28 cellular contexts compared by ENCODE assay signal in genomic region chr17:64256913-64257807, GRCh38. TPM values are rescaled to one million over a fixed set of nuclear protein-coding genes. Genes with fewer than 3 reads are reported as not detected.
DNase-seq lines count a peak whose midpoint lies in the region; ATAC-seq, FAIRE-seq and TF ChIP-seq lines count a peak whose summit lies in the region.
"Had no signal": no experiment of that assay in that cellular context is flagged by ENCODE, and none has a peak within 500 bp of the region (broad histone marks: within the 10 kb centered on the region; RNA-seq: fewer than 3 reads in every experiment).

No MANE protein-coding gene starts in this region.

- peak overlapping the region; percentile 14 for H3K4me3 Mint-ChIP-seq in astrocyte (ENCODE audit: unreplicated experiment)
- H3K4me3 Mint-ChIP-seq in type B pancreatic cell = peak overlapping the region; percentile 0
- no peak overlapping the region for H3K4me3 Mint-ChIP-seq in activated T-helper 17 cell treated with anti-CD3 and anti-CD28 coated beads, Interleukin-2, amount 50 U/mL, for 72 hours
- H3K4me3 Mint-ChIP-seq: activated CD4-positive, alpha-beta T cell treated with anti-CD3 and anti-CD28 coated beads, Interleukin-2, amount 10 ng/mL, durations not matched to agents 24 days and 14 days; CD8-positive, alpha-beta memory T cell; H9; naive B cell had no signal

- H3K9me3 ChIP-seq in astrocyte (ENCODE audit: insufficient read depth, low read depth, low read length) (no peaks in the 10 kb centered on the region), keratinocyte (ENCODE audit: control insufficient read depth, low read depth, low read length) (no peaks in the 10 kb centered on the region), tibial artery (no peaks in the 10 kb centered on the region)
- H3K9me3 ChIP-seq: upper lobe of left lung had no signal

- intact Hi-C loops in tibial artery (cut with DNase I; ENCODE audit: low total_unique reads) = no loop called here

- DNase-seq in M059J (ENCODE audit: low read depth) = peak; percentile 20
- DNase-seq in astrocyte (ENCODE audit: low read depth) = peak; percentile 67
- no peak for DNase-seq in keratinocyte (ENCODE audit: low read depth, low spot score)
- DNase-seq in type B pancreatic cell (ENCODE audit: extremely low spot score, unreplicated experiment) = no peak
- no peak for DNase-seq in tibial artery
- DNase-seq: activated CD4-positive, alpha-beta T cell treated with anti-CD3 and anti-CD28 coated beads, Interleukin-2, amount 10 ng/mL, durations not matched to agents 24 days and 14 days; AML-193; CD8-positive, alpha-beta memory T cell; cortex of kidney; DMS79 treated with DMSO at 0.1 percent for 48 hours; H9; hippocampal formation; naive B cell; NCI-H1417; NCI-H2107; NCI-H526 treated with DMSO at 0.1 percent for 48 hours; SHP77; stimulated activated CD4-positive, alpha-beta T cell treated with anti-CD3 and anti-CD28 coated beads, Interleukin-1b, Interleukin-23, amount 100 ng/mL, for 48 hours; stimulated activated naive CD4-positive, alpha-beta T cell; upper lobe of left lung had no signal

- H2AFZ ChIP-seq in astrocyte (ENCODE audit: low read depth, low read length) = no peak overlapping the region
- H2AFZ ChIP-seq in keratinocyte (ENCODE audit: control insufficient read depth, low read length) = no peak overlapping the region

- H3K4me2 ChIP-seq in astrocyte (ENCODE audit: low read length) (peak overlapping the region; percentile 30), keratinocyte (ENCODE audit: control insufficient read depth, extremely low read depth, insufficient read depth, low read depth, low read length) (peak overlapping the region; percentile 3)

- H3K9me3 Mint-ChIP-seq in astrocyte (ENCODE audit: unreplicated experiment) (no peaks in the 10 kb centered on the region), type B pancreatic cell (no peaks in the 10 kb centered on the region)
- H3K9me3 Mint-ChIP-seq in activated T-helper 17 cell treated with anti-CD3 and anti-CD28 coated beads, Interleukin-2, amount 50 U/mL, for 72 hours = no peaks in the 10 kb centered on the region
- H3K9me3 Mint-ChIP-seq: activated CD4-positive, alpha-beta T cell treated with anti-CD3 and anti-CD28 coated beads, Interleukin-2, amount 10 ng/mL, durations not matched to agents 24 days and 14 days; activated T-helper 2 cell treated with anti-CD3 and anti-CD28 coated beads, Interferon-gamma antibody, Interleukin-2, Interleukin-4, amounts not matched to agents 10 μg/mL and 5 μg/mL and 100 μg/mL, durations not matched to agents 14 hours and 24 hours and 36 hours; CD8-positive, alpha-beta memory T cell; H9; naive B cell had no signal

- H3K36me3 Mint-ChIP-seq in astrocyte (ENCODE audit: low read depth, unreplicated experiment) = no peaks in the 10 kb centered on the region
- H3K36me3 Mint-ChIP-seq in type B pancreatic cell = peaks cover 6% of the 10 kb centered on the region
- no peaks in the 10 kb centered on the region for H3K36me3 Mint-ChIP-seq in activated T-helper 17 cell treated with anti-CD3 and anti-CD28 coated beads, Interleukin-2, amount 50 U/mL, for 72 hours (ENCODE audit: low read depth)
- H3K36me3 Mint-ChIP-seq: naive B cell had no signal

- H3K36me3 ChIP-seq in astrocyte (ENCODE audit: insufficient read depth, low read length) (no peaks in the 10 kb centered on the region), keratinocyte (ENCODE audit: control insufficient read depth in 2 of 2, extremely low read depth in 1 of 2, insufficient read depth in 2 of 2, low read length in 2 of 2) (peaks cover 3% of the 10 kb centered on the region in 2 experiments), tibial artery (no peaks in the 10 kb centered on the region)
- H3K36me3 ChIP-seq: upper lobe of left lung had no signal

- H3K79me2 ChIP-seq in astrocyte (ENCODE audit: insufficient read depth, low read length) (peaks cover 78% of the 10 kb centered on the region), keratinocyte (ENCODE audit: control insufficient read depth, insufficient read depth, low read length) (peaks cover 88% of the 10 kb centered on the region)

- no peak overlapping the region for H3K9ac ChIP-seq in astrocyte (ENCODE audit: low read length)
- no peak overlapping the region for H3K9ac ChIP-seq in keratinocyte (ENCODE audit: control insufficient read depth, extremely low read depth, insufficient read depth, low read length)

- ATAC-seq in GM18502 (IDR thresholded peaks at IDR 0.05; ENCODE audit: poor library complexity, unreplicated experiment) = no peak
- no peak for ATAC-seq in activated T-helper 17 cell treated with anti-CD3 and anti-CD28 coated beads, Interleukin-2, amount 50 U/mL, for 72 hours (replicated peaks)

- H3K9me1 ChIP-seq in keratinocyte (ENCODE audit: control insufficient read depth, extremely low read depth, insufficient read depth, low read length) = peaks cover 7% of the 10 kb centered on the region

- H3K27me3 Mint-ChIP-seq in astrocyte (ENCODE audit: low read depth, unreplicated experiment) (no peaks in the 10 kb centered on the region), type B pancreatic cell (peaks cover 49% of the 10 kb centered on the region)
- no peaks in the 10 kb centered on the region for H3K27me3 Mint-ChIP-seq in activated T-helper 17 cell treated with anti-CD3 and anti-CD28 coated beads, Interleukin-2, amount 50 U/mL, for 72 hours
- H3K27me3 Mint-ChIP-seq: activated CD4-positive, alpha-beta T cell treated with anti-CD3 and anti-CD28 coated beads, Interleukin-2, amount 10 ng/mL, durations not matched to agents 24 days and 14 days; CD8-positive, alpha-beta memory T cell; naive B cell had no signal

- H3K27ac Mint-ChIP-seq in astrocyte (ENCODE audit: unreplicated experiment) (peak overlapping the region; percentile 16), type B pancreatic cell (peak overlapping the region; percentile 8)
- H3K27ac Mint-ChIP-seq in activated T-helper 17 cell treated with anti-CD3 and anti-CD28 coated beads, Interleukin-2, amount 50 U/mL, for 72 hours = no peak overlapping the region
- H3K27ac Mint-ChIP-seq: activated CD4-positive, alpha-beta T cell treated with anti-CD3 and anti-CD28 coated beads, Interleukin-2, amount 10 ng/mL, durations not matched to agents 24 days and 14 days; activated T-helper 2 cell treated with anti-CD3 and anti-CD28 coated beads, Interferon-gamma antibody, Interleukin-2, Interleukin-4, amounts not matched to agents 10 μg/mL and 5 μg/mL and 100 μg/mL, durations not matched to agents 14 hours and 24 hours and 36 hours; CD8-positive, alpha-beta memory T cell had no signal

- H3K27me3 ChIP-seq in astrocyte (ENCODE audit: insufficient read depth, low read length) (no peaks in the 10 kb centered on the region), keratinocyte (ENCODE audit: control insufficient read depth, extremely low read depth, insufficient read depth, low read length) (no peaks in the 10 kb centered on the region), tibial artery (no peaks in the 10 kb centered on the region)
- H3K27me3 ChIP-seq: upper lobe of left lung had no signal

- no peak overlapping the region for H3K4me3 ChIP-seq in astrocyte (ENCODE audit: insufficient read depth, low read depth, low read length)
- no peak overlapping the region for H3K4me3 ChIP-seq in keratinocyte (ENCODE audit: control insufficient read depth in 2 of 3, extremely low read depth in 1 of 3, insufficient read depth in 2 of 3, low read depth in 1 of 3, low read length in 3 of 3)
- no peak overlapping the region for H3K4me3 ChIP-seq in tibial artery
- H3K4me3 ChIP-seq: lung, upper lobe of left lung had no signal

- FAIRE-seq in astrocyte (lab: Jason Lieb, UNC) = no peak
- no peak for FAIRE-seq in keratinocyte (lab: Jason Lieb, UNC)
- FAIRE-seq: bronchial epithelial cell, frontal cortex, islet of Langerhans had no signal

- peaks cover 42% of the 10 kb centered on the region for H3K4me1 Mint-ChIP-seq in astrocyte (ENCODE audit: low read depth, unreplicated experiment)
- peaks cover 53% of the 10 kb centered on the region for H3K4me1 Mint-ChIP-seq in type B pancreatic cell (ENCODE audit: unreplicated experiment)
- peaks cover 24% of the 10 kb centered on the region for H3K4me1 Mint-ChIP-seq in activated T-helper 17 cell treated with anti-CD3 and anti-CD28 coated beads, Interleukin-2, amount 50 U/mL, for 72 hours

- no peak for TF ChIP-seq CTCF in astrocyte (IDR thresholded peaks at IDR 0.05; ENCODE audit: insufficient read depth, low read depth, low read length)
- TF ChIP-seq CTCF in keratinocyte (optimal IDR thresholded peaks at IDR 0.05 in 1 of 3, IDR thresholded peaks at IDR 0.05 in 1 of 3, conservative IDR thresholded peaks at IDR 0.05 in 1 of 3; ENCODE audit: extremely low read depth in 1 of 3, insufficient read depth in 2 of 3, low read length in 3 of 3) = no peak
- TF ChIP-seq CTCF in type B pancreatic cell (conservative IDR thresholded peaks at IDR 0.05) = no peak
- TF ChIP-seq CTCF in tibial artery (IDR thresholded peaks at IDR 0.05) = no peak

- peaks cover 6% of the 10 kb centered on the region for H3K4me1 ChIP-seq in astrocyte (ENCODE audit: insufficient read depth, low read length)
- peaks cover 35% of the 10 kb centered on the region for H3K4me1 ChIP-seq in keratinocyte (ENCODE audit: control insufficient read depth, extremely low read depth, insufficient read depth, low read length)
- H3K4me1 ChIP-seq in tibial artery = peaks cover 0 to 66% (median 31%) of the 10 kb centered on the region in 4 donors

- peaks cover 47% of the 10 kb centered on the region for H4K20me1 ChIP-seq in astrocyte (ENCODE audit: insufficient read depth, low read length)
- H4K20me1 ChIP-seq in keratinocyte (ENCODE audit: control insufficient read depth, extremely low read depth, insufficient read depth, low read length) = peaks cover 2% of the 10 kb centered on the region

- dilution Hi-C loops in keratinocyte (cut with MboI; ENCODE audit: extremely low pct_ligation_motif_present, low sequenced_read_pairs) = no loop called here

- no peak overlapping the region for H3K27ac ChIP-seq in astrocyte (ENCODE audit: low read depth, low read length)
- no peak overlapping the region for H3K27ac ChIP-seq in keratinocyte (ENCODE audit: control insufficient read depth, insufficient read depth, low read length)
- no peak overlapping the region for H3K27ac ChIP-seq in tibial artery
- H3K27ac ChIP-seq: epithelial cell of prostate, upper lobe of left lung had no signal

RNA-seq across cellular contexts. Expression of gene TEX2, which starts 5.9 kb away (rescaled TPM):
- 13.4 and 22.6 TPM in 2 replicates for total RNA-seq in M059J (2014; rRNA removed; shearing (Covaris generic))
- total RNA-seq in astrocyte (56.1 and 58.2 TPM in 2 replicates), type B pancreatic cell (ENCODE audit: low replicate concordance) (20.4 and 23.3 TPM in 2 replicates)
- 44.4 to 49.6 TPM (median 47.9 TPM) in 3 replicates for polyA plus RNA-seq in keratinocyte
- 23.4 TPM for polyA plus RNA-seq in keratinocyte (2011; ENCODE audit: low read depth)
- polyA plus RNA-seq in keratinocyte (2011; cell fraction: cytosol; rRNA removed) = 34.4 and 42.9 TPM in 2 replicates
- polyA plus RNA-seq in keratinocyte (2011; cell fraction: nucleus; rRNA removed) = 82.2 and 88.8 TPM in 2 replicates
- polyA plus RNA-seq in keratinocyte (2012; ENCODE audit: low replicate concordance) = 23.1 and 42.4 TPM in 2 replicates
- 57.3 to 71.5 TPM (median 60.5 TPM) in 3 replicates for polyA minus RNA-seq in keratinocyte
- 33.0 TPM for polyA minus RNA-seq in keratinocyte (2011; cell fraction: cytosol; rRNA and poly(A)+ RNA removed)
- polyA minus RNA-seq in keratinocyte (2011; cell fraction: nucleus; rRNA and poly(A)+ RNA removed) = 64.4 and 97.0 TPM in 2 replicates
- total RNA-seq in activated T-helper 17 cell treated with anti-CD3 and anti-CD28 coated beads, Interleukin-2, amount 50 U/mL, for 72 hours = 10 to 100 TPM in 1 of 2 donors, 1 to 10 TPM in 1; 9.4 to 14.9 TPM

Comparison
In these comparisons a context has a peak if more than half of its experiments do, and no peak if none do; other contexts are left out.
1. DNase-seq: peak in M059J (single experiment) and astrocyte (single experiment); none in keratinocyte (single experiment), type B pancreatic cell (single experiment) and tibial artery (0 of 2).